In genomic region chr2:241272298-241272721, GRCh38 we compare ENCODE assay signal across 7 cellular contexts. TPM values are rescaled to one million over a fixed set of nuclear protein-coding genes. Genes with fewer than 3 reads are reported as not detected.
DNase-seq lines count a peak whose midpoint lies in the region; ATAC-seq and TF ChIP-seq lines count a peak whose summit lies in the region.

No MANE protein-coding gene starts in this region.

- TF ChIP-seq CTCF in dorsolateral prefrontal cortex (IDR thresholded peaks at IDR 0.05 in 54 of 56, conservative IDR thresholded peaks at IDR 0.05 in 2 of 56; ENCODE audit: low read depth in 1 of 56, partially characterized antibody in 56 of 56) = no peak
- TF ChIP-seq CTCF in uterus (IDR thresholded peaks at IDR 0.05) = peak in 1 of 4 experiments; percentile 11

- H3K27me3 ChIP-seq in dorsolateral prefrontal cortex (no peaks in the 10 kb centered on the region), mesendoderm (ENCODE audit: insufficient read depth, low read length, poor library complexity) (no peaks in the 10 kb centered on the region), uterus (no peaks in the 10 kb centered on the region)

- H2BK5ac ChIP-seq in mesendoderm (ENCODE audit: low read length) = no peak overlapping the region

- peak overlapping the region; percentile 88 for H3K56ac ChIP-seq in mesendoderm (ENCODE audit: low read length)

- no CpG with 5 or more reads among the region's 55 CpGs for WGBS in mesendoderm (ENCODE audit: extremely low coverage, insufficient coverage, low lambda C conversion rate)

- intact Hi-C loops in dorsolateral prefrontal cortex (cut with DNase I) = loop anchor here (2.0 to 10.0 kb wide), 4 partner anchors 35 to 118 kb away; partner anchors contain the start of genes HDLBP (in 1 of the 2), PPP1R7 (in 1 of the 2) and SEPTIN2 (in 1 of the 2)
- intact Hi-C loops in uterus (cut with DNase I; ENCODE audit: low total_unique reads) = loop anchor here (5.0 kb wide), 1 partner anchor 85 kb away; the partner anchor contains the start of gene FARP2

- H3K27ac ChIP-seq in SK-N-MC (0 out of 2 replicates have a peak overlapping the region, but pooled peaks have one; percentile 43), dorsolateral prefrontal cortex (peak overlapping the region in 54 of 59 donors; percentile 46 to 93 (median 81)), mesendoderm (ENCODE audit: low read depth, low read length) (peak overlapping the region; percentile 38), uterus (peak overlapping the region; percentile 95 to 97)

- DNase-seq in SK-N-MC (ENCODE audit: low read depth, low spot score) (no peak), dorsolateral prefrontal cortex (peak in 2 of 10 donors; percentile 47 to 52), mesendoderm (peak; percentile 32), uterus (peak; percentile 44 to 45), HuH-7 (ENCODE audit: low spot score) (no peak)

- H3K23ac ChIP-seq in mesendoderm (ENCODE audit: low read length) = no peak overlapping the region

- ATAC-seq in GM18867 (IDR thresholded peaks at IDR 0.05; ENCODE audit: unreplicated experiment) (peak; percentile 43), HG02610 (IDR thresholded peaks at IDR 0.05; ENCODE audit: unreplicated experiment) (peak; percentile 24)

- H2BK120ac ChIP-seq in mesendoderm (ENCODE audit: low read depth, low read length) = peak overlapping the region; percentile 21

- no peak overlapping the region for H4K5ac ChIP-seq in mesendoderm (ENCODE audit: low read length)

- H4K8ac ChIP-seq in mesendoderm (ENCODE audit: low read depth, low read length) = no peak overlapping the region

- peak in 1 of 2 donors; percentile 8 for TF ChIP-seq POLR2A in uterus (IDR thresholded peaks at IDR 0.05)

- H3K79me1 ChIP-seq in mesendoderm (ENCODE audit: low read length) = peaks cover 32% of the 10 kb centered on the region

- peak overlapping the region; percentile 83 for H3K4me3 ChIP-seq in SK-N-MC
- peak overlapping the region; percentile 54 to 94 (median 80) for H3K4me3 ChIP-seq in dorsolateral prefrontal cortex
- peak overlapping the region; percentile 71 for H3K4me3 ChIP-seq in mesendoderm (ENCODE audit: low read length)
- H3K4me3 ChIP-seq in uterus = peak overlapping the region; percentile 58 to 100

- no peak overlapping the region for H2BK15ac ChIP-seq in mesendoderm (replicated peaks; ENCODE audit: low read depth)

- H3K9me3 ChIP-seq in SK-N-MC (ENCODE audit: low read depth, low read length) (no peaks in the 10 kb centered on the region), uterus (no peaks in the 10 kb centered on the region)

- peaks cover 28% of the 10 kb centered on the region for H3K36me3 ChIP-seq in SK-N-MC (ENCODE audit: insufficient read depth, low read length)
- peaks cover 3% of the 10 kb centered on the region for H3K36me3 ChIP-seq in mesendoderm (ENCODE audit: control insufficient read depth, insufficient read depth, low read length)
- H3K36me3 ChIP-seq in uterus = no peaks in the 10 kb centered on the region

- peak overlapping the region; percentile 84 for H3K9ac ChIP-seq in SK-N-MC (ENCODE audit: insufficient read length)
- peak overlapping the region; percentile 84 for H3K9ac ChIP-seq in mesendoderm (ENCODE audit: low read length)

- no peak overlapping the region for H3K4me2 ChIP-seq in mesendoderm (ENCODE audit: low read length)

- peak overlapping the region; percentile 97 for H3K4ac ChIP-seq in mesendoderm (ENCODE audit: low read depth, low read length)

- H3K18ac ChIP-seq in mesendoderm (ENCODE audit: low read length) = peak overlapping the region; percentile 99

- H3K4me1 ChIP-seq in mesendoderm (ENCODE audit: control insufficient read depth, low read depth, low read length) (peaks cover 5% of the 10 kb centered on the region), uterus (peaks cover 4 to 12% of the 10 kb centered on the region in 2 donors)

- H3K79me2 ChIP-seq in mesendoderm (ENCODE audit: control insufficient read depth, insufficient read depth, low read length) = peaks cover 55% of the 10 kb centered on the region

- no peak overlapping the region for H2AK5ac ChIP-seq in mesendoderm (ENCODE audit: low read length)

RNA-seq across cellular contexts. Expression of gene HDLBP, which starts 43.2 kb away (rescaled TPM):
- total RNA-seq in dorsolateral prefrontal cortex (100 to 1,000 TPM; 216 to 367 (median 256) TPM), uterus (1,000 to 10,000 TPM in 1 of 4 donors, 100 to 1,000 TPM in 3; 226 to 1,465 (median 466) TPM)
- polyA plus RNA-seq in mesendoderm (2013, experiment 1 of 2) = 303 TPM
- 315 TPM for polyA plus RNA-seq in mesendoderm (2013, experiment 2 of 2)

RNA-seq across cellular contexts. Expression of gene SEPTIN2, which starts 43.4 kb away (rescaled TPM):
- total RNA-seq in dorsolateral prefrontal cortex = 100 to 1,000 TPM; 149 to 396 (median 221) TPM
- polyA plus RNA-seq in mesendoderm (2013, experiment 1 of 2) = 265 TPM
- polyA plus RNA-seq in mesendoderm (2013, experiment 2 of 2) = 261 TPM
- total RNA-seq in uterus = 100 to 1,000 TPM; 135 to 631 (median 268) TPM

Comparison
In these comparisons a context has a peak if more than half of its experiments do, and no peak if none do; other contexts are left out.
1. DNase-seq: peak in mesendoderm (single experiment) and uterus (2 of 2); none in SK-N-MC (single experiment) and HuH-7 (single experiment).
2. H3K27ac ChIP-seq: peak in every context shown above with its lines; median percentile 96 in uterus; 81 in dorsolateral prefrontal cortex; 43 in SK-N-MC; 38 in mesendoderm.
3. Peak in every context shown above with its lines, with median percentiles within 50 percentile points of each other: H3K4me3 ChIP-seq.